In the genomic region with DNA sequence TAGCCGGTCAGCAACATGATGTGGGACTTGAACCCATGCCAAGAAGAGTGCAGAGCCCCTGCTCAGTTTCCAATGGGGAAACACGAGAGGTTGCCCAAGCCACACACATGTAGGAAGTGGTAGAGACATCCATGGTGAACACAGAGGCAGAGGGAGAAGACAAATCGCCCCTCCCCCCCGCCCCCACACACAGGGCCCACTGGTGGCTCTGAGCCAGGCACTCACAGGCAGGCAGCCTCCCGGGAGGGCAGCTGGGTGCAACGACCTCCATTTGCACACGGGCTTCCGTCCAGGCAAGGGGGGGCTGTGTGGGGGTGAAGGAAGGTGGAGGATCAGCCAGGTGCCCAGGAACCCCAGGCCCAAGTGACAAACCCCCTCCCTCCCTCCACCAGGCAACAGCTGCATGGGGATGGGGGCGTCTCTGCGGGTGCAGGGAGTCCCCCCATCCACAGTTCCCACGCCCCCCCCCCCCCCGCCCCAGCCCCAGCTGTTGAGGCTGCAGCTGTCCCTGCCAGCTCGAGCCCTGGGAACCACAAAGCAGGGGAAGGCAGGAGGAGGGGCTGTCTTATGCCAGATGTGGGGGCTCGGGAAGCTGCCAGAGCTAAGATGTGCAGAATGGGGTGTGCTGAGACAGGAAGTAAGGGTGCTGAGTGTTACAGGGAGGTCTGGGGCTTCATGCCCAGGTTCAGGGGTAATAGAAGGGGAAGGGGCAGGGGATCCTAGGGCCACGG, we compare ENCODE assay signal across 1 cellular context.
TF ChIP-seq lines count a peak whose summit lies in the region.

No MANE protein-coding gene starts in this region.

TF ChIP-seq in K562, 482 proteins besides CTCF, POLR2A, EP300 and RAD21:
- TF ChIP-seq NFIC (IDR thresholded peaks at IDR 0.05): peak; percentile 35
- TF ChIP-seq SREBF1 (IDR thresholded peaks at IDR 0.05; ENCODE audit: borderline replicate concordance, low read depth, low read length): no peak
TF ChIP-seq in K562: peak in this region for 1.
